11 cellular contexts compared by ENCODE assay signal in genomic region chr10:133422821-133423771, GRCh38. TPM values are rescaled to one million over a fixed set of nuclear protein-coding genes. Genes with fewer than 3 reads are reported as not detected.
DNase-seq lines count a peak whose midpoint lies in the region; ATAC-seq, FAIRE-seq and TF ChIP-seq lines count a peak whose summit lies in the region.
"Had no signal": no experiment of that assay in that cellular context is flagged by ENCODE, and none has a peak within 500 bp of the region (broad histone marks: within the 10 kb centered on the region; RNA-seq: fewer than 3 reads in every experiment).

No MANE protein-coding gene starts in this region.

- WGBS in suprapubic skin = 19% methylated on average over 12 of the region's 88 CpGs

- H3K27ac ChIP-seq in astrocyte (ENCODE audit: low read depth, low read length) = no peak overlapping the region
- no peak overlapping the region for H3K27ac ChIP-seq in suprapubic skin

- no peak for FAIRE-seq in astrocyte (lab: Jason Lieb, UNC)

- ATAC-seq in left lobe of liver = peak; percentile 32
- no peak for ATAC-seq in GM18909 (IDR thresholded peaks at IDR 0.05; ENCODE audit: poor library complexity, unreplicated experiment)
- no peak for ATAC-seq in GM18858 (IDR thresholded peaks at IDR 0.05; ENCODE audit: unreplicated experiment)

- H4K20me1 ChIP-seq in astrocyte (ENCODE audit: insufficient read depth, low read length) = peaks cover 43% of the 10 kb centered on the region

- H2AFZ ChIP-seq in astrocyte (ENCODE audit: low read depth, low read length) = no peak overlapping the region

- H3K4me3 Mint-ChIP-seq in astrocyte (ENCODE audit: unreplicated experiment) = no peak overlapping the region

- no peaks in the 10 kb centered on the region for H3K79me2 ChIP-seq in astrocyte (ENCODE audit: insufficient read depth, low read length)

- H3K9me3 Mint-ChIP-seq in astrocyte (ENCODE audit: unreplicated experiment) = peaks cover 3% of the 10 kb centered on the region

- H3K27me3 Mint-ChIP-seq in astrocyte (ENCODE audit: low read depth, unreplicated experiment) = peaks cover 2% of the 10 kb centered on the region

- peaks cover 12% of the 10 kb centered on the region for H3K36me3 Mint-ChIP-seq in astrocyte (ENCODE audit: low read depth, unreplicated experiment)

- no peak overlapping the region for H3K9ac ChIP-seq in astrocyte (ENCODE audit: low read length)

- H3K4me1 Mint-ChIP-seq in astrocyte (ENCODE audit: low read depth, unreplicated experiment) = no peaks in the 10 kb centered on the region

- DNase-seq in activated effector memory CD4-positive, alpha-beta T cell treated with anti-CD3 and anti-CD28 coated beads, Interleukin-2, amount 50 U/mL, for 16 hours = peak; percentile 58
- no peak for DNase-seq in activated effector memory CD4-positive, alpha-beta T cell treated with Interleukin-2 at 50 U/mL for 16 hours
- DNase-seq in astrocyte (ENCODE audit: low read depth) = no peak
- DNase-seq in left lobe of liver (ENCODE audit: low spot score) = no peak
- DNase-seq in suprapubic skin (ENCODE audit: low spot score in 2 of 2) = no peak
- DNase-seq in DMS53 (lab: John Stamatoyannopoulos, UW) = no peak
- DNase-seq: NCI-H1436 treated with DMSO at 0.1 percent for 48 hours had no signal

- H3K36me3 ChIP-seq in astrocyte (ENCODE audit: insufficient read depth, low read length) (no peaks in the 10 kb centered on the region), suprapubic skin (peaks cover 24% of the 10 kb centered on the region)

- no peaks in the 10 kb centered on the region for H3K4me1 ChIP-seq in astrocyte (ENCODE audit: insufficient read depth, low read length)
- peaks cover 9% of the 10 kb centered on the region for H3K4me1 ChIP-seq in suprapubic skin

- no peak for TF ChIP-seq POLR2A in suprapubic skin (IDR thresholded peaks at IDR 0.05)

- no peak overlapping the region for H3K27ac Mint-ChIP-seq in astrocyte (ENCODE audit: unreplicated experiment)

- H3K27me3 ChIP-seq in astrocyte (ENCODE audit: insufficient read depth, low read length) = no peaks in the 10 kb centered on the region
- H3K27me3 ChIP-seq in suprapubic skin = peaks cover 18% of the 10 kb centered on the region

- TF ChIP-seq CTCF in astrocyte (IDR thresholded peaks at IDR 0.05; ENCODE audit: insufficient read depth, low read depth, low read length) (no peak), suprapubic skin (IDR thresholded peaks at IDR 0.05) (no peak)

- no peaks in the 10 kb centered on the region for H3K9me3 ChIP-seq in astrocyte (ENCODE audit: insufficient read depth, low read depth, low read length)
- H3K9me3 ChIP-seq in suprapubic skin = no peaks in the 10 kb centered on the region

- H3K4me2 ChIP-seq in astrocyte (ENCODE audit: low read length) = peak overlapping the region; percentile 59

- H3K4me3 ChIP-seq in astrocyte (ENCODE audit: insufficient read depth, low read depth, low read length) = no peak overlapping the region
- H3K4me3 ChIP-seq in suprapubic skin = peak overlapping the region; percentile 31
- H3K4me3 ChIP-seq: lung had no signal

- TF ChIP-seq EP300 in suprapubic skin (IDR thresholded peaks at IDR 0.05) = no peak

RNA-seq across cellular contexts. Expression of gene SPRN, which starts 1.3 kb away (rescaled TPM):
- total RNA-seq in astrocyte (3.7 and 4.0 TPM in 2 replicates), left lobe of liver (0.18 TPM), suprapubic skin (under 1 TPM in 2 of 4 donors, not detected in 2; 0.23 to 0.56 TPM)
- total RNA-seq: SK-MEL-5 had no signal

RNA-seq across cellular contexts. Expression of gene MTG1, which starts 29.1 kb away (rescaled TPM):
- total RNA-seq in astrocyte (44.0 and 52.3 TPM in 2 replicates), left lobe of liver (47.3 TPM), suprapubic skin (10 to 100 TPM; 20.5 to 79.7 (median 36.0) TPM)

RNA-seq across cellular contexts. Expression of gene SCART1, which starts 30.6 kb away (rescaled TPM):
- total RNA-seq in astrocyte (0.43 and 0.50 TPM in 2 replicates), left lobe of liver (0.53 TPM), suprapubic skin (10 to 100 TPM in 1 of 4 donors, 1 to 10 TPM in 3; 1.2 to 10.7 (median 2.0) TPM)

RNA-seq across cellular contexts. Expression of gene PAOX, which starts 44.0 kb away (rescaled TPM):
- total RNA-seq in astrocyte (6.9 and 7.9 TPM in 2 replicates), left lobe of liver (18.0 TPM), suprapubic skin (10 to 100 TPM in 2 of 4 donors, 1 to 10 TPM in 2; 7.8 to 23.4 (median 14.3) TPM)

RNA-seq across cellular contexts. Expression of gene ECHS1, which starts 49.9 kb away (rescaled TPM):
- total RNA-seq in astrocyte (81.0 and 90.9 TPM in 2 replicates), left lobe of liver (764 TPM), suprapubic skin (10 to 100 TPM; 44.2 to 64.9 (median 54.7) TPM)
